1 cellular context compared by ENCODE assay signal in genomic region chr5:117856706-117857105, GRCh38.
A peak's percentile ranks its signal among the peaks of the same experiment; 100 is the strongest.
TF ChIP-seq lines count a peak whose summit lies in the region.

No MANE protein-coding gene starts in this region.

TF ChIP-seq in HepG2, 621 proteins besides CTCF, POLR2A, EP300 and RAD21 (continued from another document):
- TF ChIP-seq CREB1 (IDR thresholded peaks at IDR 0.05) (peak; percentile 62), CREB1 (CRISPR knock-in tag; IDR thresholded peaks at IDR 0.05) (no peak), TP53 (CRISPR knock-in tag; conservative IDR thresholded peaks at IDR 0.05) (no peak), ZNF761 (CRISPR knock-in tag; conservative IDR thresholded peaks at IDR 0.05) (no peak), ATF7 (IDR thresholded peaks at IDR 0.05) (peak; percentile 91), ATF7 (CRISPR knock-in tag; IDR thresholded peaks at IDR 0.05) (no peak)
